ENCODE assay signal across 10 cellular contexts in genomic region chr3:12629560-12629959, GRCh38. TPM values are rescaled to one million over a fixed set of nuclear protein-coding genes. Genes with fewer than 3 reads are reported as not detected.
DNase-seq lines count a peak whose midpoint lies in the region; ATAC-seq and TF ChIP-seq lines count a peak whose summit lies in the region.
"Had no signal": no experiment of that assay in that cellular context is flagged by ENCODE, and none has a peak within 500 bp of the region (broad histone marks: within the 10 kb centered on the region; RNA-seq: fewer than 3 reads in every experiment).

No MANE protein-coding gene starts in this region.

- no peaks in the 10 kb centered on the region for H3K9me2 ChIP-seq in SK-N-SH

- WGBS in SK-N-SH (ENCODE audit: low lambda C conversion rate): 44% methylated on average over 4 of the region's 4 CpGs

- H3K36me3 ChIP-seq in SK-N-SH (replicated peaks in 1 of 2; ENCODE audit: control insufficient read depth in 1 of 2, insufficient read depth in 2 of 2, low read length in 1 of 2) (peaks cover 0 to 3% of the 10 kb centered on the region in 2 experiments), skeletal muscle tissue (ENCODE audit: control insufficient read depth in 3 of 3, insufficient read depth in 3 of 3, low read length in 3 of 3) (no peaks in the 10 kb centered on the region)
- H3K36me3 ChIP-seq: sigmoid colon had no signal

- ATAC-seq in Right ventricle myocardium inferior: peak; percentile 82
- no peak for ATAC-seq in GM21360 (IDR thresholded peaks at IDR 0.05; ENCODE audit: unreplicated experiment)
- no peak for ATAC-seq in activated T-cell treated with anti-CD3 and anti-CD28 coated beads, Interleukin-2, amount 50 U/mL, for 4 hours
- ATAC-seq in activated CD8-positive, alpha-beta T cell treated with anti-CD3 and anti-CD28 coated beads for 36 hours: no peak
- no peak for ATAC-seq in GM19397 (IDR thresholded peaks at IDR 0.05; ENCODE audit: unreplicated experiment)
- ATAC-seq: effector memory CD8-positive, alpha-beta T cell had no signal

- H3K9me3 ChIP-seq in SK-N-SH (no peaks in the 10 kb centered on the region), skeletal muscle tissue (ENCODE audit: control insufficient read depth in 3 of 3, low read length in 3 of 3) (no peaks in the 10 kb centered on the region)
- H3K9me3 ChIP-seq: sigmoid colon had no signal

- no peak overlapping the region for H2AFZ ChIP-seq in SK-N-SH (ENCODE audit: low read depth)

- POLR2A ChIA-PET in SK-N-SH (lab: Yijun Ruan, JAX): no interaction called here
- POLR2A ChIA-PET in activated CD8-positive, alpha-beta T cell treated with anti-CD3 and anti-CD28 coated beads for 36 hours (lab: Charles Lee): no interaction called here

- TF ChIP-seq EP300 in SK-N-SH (IDR thresholded peaks at IDR 0.05; ENCODE audit: borderline replicate concordance in 1 of 2, low read depth in 1 of 2, low read length in 1 of 2): peak in 1 of 2 experiments; percentile 21; a peak in 1 of 4 replicates

- H3K36me3 Mint-ChIP-seq in activated T-cell treated with anti-CD3 and anti-CD28 coated beads, Interleukin-2, amount 50 U/mL, for 4 hours (ENCODE audit: insufficient read depth): peaks cover 4% of the 10 kb centered on the region
- H3K36me3 Mint-ChIP-seq in activated CD8-positive, alpha-beta T cell treated with anti-CD3 and anti-CD28 coated beads for 36 hours (ENCODE audit: low read depth): peaks cover 11% of the 10 kb centered on the region

- intact Hi-C loops in Right ventricle myocardium inferior (cut with DNase I): loop anchor here (5.0 kb wide), 1 partner anchor 33 kb away; the partner anchor contains the start of gene RAF1
- intact Hi-C loops in activated CD8-positive, alpha-beta T cell treated with anti-CD3 and anti-CD28 coated beads for 36 hours (cut with micrococcal nuclease): no loop called here

- H3K4me3 ChIP-seq in SK-N-SH (ENCODE audit: low read depth in 2 of 2, low read length in 1 of 2) (no peak overlapping the region), skeletal muscle tissue (ENCODE audit: low read length in 3 of 3) (no peak overlapping the region)
- H3K4me3 ChIP-seq: sigmoid colon had no signal

- H4K20me1 ChIP-seq in SK-N-SH (ENCODE audit: insufficient read depth): peaks cover 94% of the 10 kb centered on the region

- H3K4me1 Mint-ChIP-seq in activated T-cell treated with anti-CD3 and anti-CD28 coated beads, Interleukin-2, amount 50 U/mL, for 4 hours (ENCODE audit: low read depth): peaks cover 59% of the 10 kb centered on the region
- peaks cover 65% of the 10 kb centered on the region for H3K4me1 Mint-ChIP-seq in activated CD8-positive, alpha-beta T cell treated with anti-CD3 and anti-CD28 coated beads for 36 hours (ENCODE audit: low read depth)

- H3K27ac Mint-ChIP-seq in activated CD8-positive, alpha-beta T cell treated with anti-CD3 and anti-CD28 coated beads for 36 hours: no peak overlapping the region

- no peak overlapping the region for H3K4me2 ChIP-seq in SK-N-SH

- H3K4me1 ChIP-seq in SK-N-SH (ENCODE audit: control insufficient read depth in 1 of 2, insufficient read depth in 2 of 2, low read depth in 1 of 2, low read length in 1 of 2) (peaks cover 11% of the 10 kb centered on the region in 2 experiments; a peak in 3 of 4 replicates), skeletal muscle tissue (ENCODE audit: control insufficient read depth in 3 of 3, insufficient read depth in 3 of 3, low read length in 3 of 3) (peaks cover 13 to 24% (median 23%) of the 10 kb centered on the region in 3 donors)

- no peaks in the 10 kb centered on the region for H3K27me3 ChIP-seq in SK-N-SH (ENCODE audit: insufficient read depth)
- H3K27me3 ChIP-seq in skeletal muscle tissue (ENCODE audit: control insufficient read depth in 3 of 3, insufficient read depth in 3 of 3, low read length in 3 of 3): no peaks in the 10 kb centered on the region
- H3K27me3 ChIP-seq: sigmoid colon had no signal

- CTCF ChIA-PET in SK-N-SH (lab: Yijun Ruan, JAX): no interaction called here
- CTCF ChIA-PET in activated CD8-positive, alpha-beta T cell treated with anti-CD3 and anti-CD28 coated beads for 36 hours (lab: Charles Lee): no interaction called here

- no peaks in the 10 kb centered on the region for H3K27me3 Mint-ChIP-seq in activated T-cell treated with anti-CD3 and anti-CD28 coated beads, Interleukin-2, amount 50 U/mL, for 4 hours (ENCODE audit: low read depth)
- H3K27me3 Mint-ChIP-seq in activated CD8-positive, alpha-beta T cell treated with anti-CD3 and anti-CD28 coated beads for 36 hours: no peaks in the 10 kb centered on the region
- H3K27me3 Mint-ChIP-seq: effector memory CD8-positive, alpha-beta T cell had no signal

- DNase-seq in GM04503 (ENCODE audit: low read depth) (peak; percentile 34), SK-N-SH (peak; percentile 71), Right ventricle myocardium inferior (ENCODE audit: missing footprints) (no peak)
- DNase-seq in activated T-cell treated with anti-CD3 and anti-CD28 coated beads, Interleukin-2, amount 50 U/mL, for 4 hours: no peak
- DNase-seq in activated CD8-positive, alpha-beta T cell treated with anti-CD3 and anti-CD28 coated beads for 36 hours: no peak
- DNase-seq: effector memory CD8-positive, alpha-beta T cell; sigmoid colon had no signal

- peaks cover 100% of the 10 kb centered on the region for H3K79me2 ChIP-seq in SK-N-SH (ENCODE audit: insufficient read depth)

- H3K9me3 Mint-ChIP-seq in activated T-cell treated with anti-CD3 and anti-CD28 coated beads, Interleukin-2, amount 50 U/mL, for 4 hours: no peaks in the 10 kb centered on the region
- H3K9me3 Mint-ChIP-seq in activated CD8-positive, alpha-beta T cell treated with anti-CD3 and anti-CD28 coated beads for 36 hours: peaks cover 1% of the 10 kb centered on the region
- H3K9me3 Mint-ChIP-seq: effector memory CD8-positive, alpha-beta T cell had no signal

- no peak overlapping the region for H3K9ac ChIP-seq in SK-N-SH
- H3K9ac ChIP-seq in skeletal muscle tissue (ENCODE audit: low read depth in 1 of 3, low read length in 3 of 3): no peak overlapping the region

- peaks cover 14% of the 10 kb centered on the region for H3F3A ChIP-seq in SK-N-SH (replicated peaks; ENCODE audit: insufficient read depth)

- TF ChIP-seq CTCF in SK-N-SH (IDR thresholded peaks at IDR 0.05): no peak
- TF ChIP-seq CTCF in activated CD8-positive, alpha-beta T cell treated with anti-CD3 and anti-CD28 coated beads for 36 hours (IDR thresholded peaks at IDR 0.05): no peak

- no peak overlapping the region for H3K4me3 Mint-ChIP-seq in activated T-cell treated with anti-CD3 and anti-CD28 coated beads, Interleukin-2, amount 50 U/mL, for 4 hours
- no peak overlapping the region for H3K4me3 Mint-ChIP-seq in activated CD8-positive, alpha-beta T cell treated with anti-CD3 and anti-CD28 coated beads for 36 hours

- TF ChIP-seq RAD21 in SK-N-SH (IDR thresholded peaks at IDR 0.05; ENCODE audit: low read length): no peak; the same call in 1 of the 2 replicates

- H3K27ac ChIP-seq in SK-N-SH (ENCODE audit: low read depth in 2 of 2, low read length in 1 of 2): peak overlapping the region in 1 of 2 experiments; percentile 44; a peak in 2 of 4 replicates
- peak overlapping the region; percentile 50 for H3K27ac ChIP-seq in skeletal muscle tissue (ENCODE audit: low read depth, low read length)
- H3K27ac ChIP-seq: sigmoid colon had no signal

TF ChIP-seq in SK-N-SH, 30 proteins besides CTCF, POLR2A, EP300 and RAD21 (continues in another document):
- TF ChIP-seq RXRA (IDR thresholded peaks at IDR 0.05; ENCODE audit: borderline replicate concordance, low read depth) (no peak), ZBTB33 (IDR thresholded peaks at IDR 0.05; ENCODE audit: borderline replicate concordance, low read depth) (no peak), TCF12 (IDR thresholded peaks at IDR 0.05) (peak; percentile 55), RCOR1 (IDR thresholded peaks at IDR 0.05; ENCODE audit: low read length) (peak; percentile 57; the same call in 1 of the 2 replicates), EZH2phosphoT487 (IDR thresholded peaks at IDR 0.05; ENCODE audit: borderline replicate concordance, low read depth) (no peak), SIN3A (IDR thresholded peaks at IDR 0.05; ENCODE audit: borderline replicate concordance, low read depth, low read length) (no peak), JUND (IDR thresholded peaks at IDR 0.05) (no peak), TEAD4 (IDR thresholded peaks at IDR 0.05; ENCODE audit: borderline replicate concordance, insufficient read depth) (no peak), GATA2 (CRISPR knock-in tag; IDR thresholded peaks at IDR 0.05) (no peak)
- TF ChIP-seq, protein P1, sequence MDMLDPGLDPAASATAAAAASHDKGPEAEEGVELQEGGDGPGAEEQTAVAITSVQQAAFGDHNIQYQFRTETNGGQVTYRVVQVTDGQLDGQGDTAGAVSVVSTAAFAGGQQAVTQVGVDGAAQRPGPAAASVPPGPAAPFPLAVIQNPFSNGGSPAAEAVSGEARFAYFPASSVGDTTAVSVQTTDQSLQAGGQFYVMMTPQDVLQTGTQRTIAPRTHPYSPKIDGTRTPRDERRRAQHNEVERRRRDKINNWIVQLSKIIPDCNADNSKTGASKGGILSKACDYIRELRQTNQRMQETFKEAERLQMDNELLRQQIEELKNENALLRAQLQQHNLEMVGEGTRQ (IDR thresholded peaks at IDR 0.05; ENCODE audit: borderline replicate concordance, low read depth, low read length): no peak

RNA-seq across cellular contexts. Expression of gene RAF1, which starts 34.4 kb away (rescaled TPM):
- polyA plus RNA-seq in SK-N-SH (2012; rRNA removed): 58.7 and 82.3 TPM in 2 replicates
- polyA plus RNA-seq in SK-N-SH (2012; cell fraction: cytosol; rRNA removed): 39.8 and 52.9 TPM in 2 replicates
- 98.4 and 158 TPM in 2 replicates for polyA plus RNA-seq in SK-N-SH (2012; cell fraction: nucleus; rRNA removed)
- 144 TPM for total RNA-seq in Right ventricle myocardium inferior
- 131 TPM for total RNA-seq in skeletal muscle tissue
- 100 to 1,000 TPM in 2 of 3 donors, 10 to 100 TPM in 1; 97.2 to 104 (median 100) TPM for total RNA-seq in activated T-cell treated with anti-CD3 and anti-CD28 coated beads, Interleukin-2, amount 50 U/mL, for 4 hours
- 10 to 100 TPM; 71.1 to 74.9 TPM for total RNA-seq in activated CD8-positive, alpha-beta T cell treated with anti-CD3 and anti-CD28 coated beads for 36 hours

Comparison
In these comparisons a context has a peak if more than half of its experiments do, and no peak if none do; other contexts are left out.
1. DNase-seq: peak in GM04503 (single experiment) and SK-N-SH (single experiment); none in Right ventricle myocardium inferior (single experiment), activated T-cell treated with anti-CD3 and anti-CD28 coated beads, Interleukin-2, amount 50 U/mL, for 4 hours (single experiment) and activated CD8-positive, alpha-beta T cell treated with anti-CD3 and anti-CD28 coated beads for 36 hours (single experiment).